ENCODE assay signal across 1 cellular context in the genomic region with DNA sequence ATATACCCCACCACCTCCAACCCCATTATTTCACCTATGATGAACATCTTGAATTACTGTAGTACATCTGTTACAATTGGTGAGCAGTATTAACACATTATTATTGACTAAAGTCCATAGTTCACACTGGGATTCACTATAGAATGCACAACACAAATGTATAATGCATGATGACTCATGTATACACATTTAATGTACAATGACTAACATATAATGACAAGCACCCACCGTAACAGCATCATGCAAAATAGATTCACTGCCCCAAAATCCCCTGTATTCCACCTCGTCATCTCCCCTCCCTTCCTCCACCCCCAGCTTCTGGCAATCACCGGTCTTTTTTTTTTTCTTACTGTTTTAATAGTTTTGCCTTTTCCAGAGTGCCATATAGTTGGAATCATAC.
TF ChIP-seq lines count a peak whose summit lies in the region.

No MANE protein-coding gene starts in this region.

TF ChIP-seq in GM12878, 131 proteins besides CTCF, POLR2A, EP300 and RAD21 (continued from another document and continues in another):
- TF ChIP-seq, protein P1, sequence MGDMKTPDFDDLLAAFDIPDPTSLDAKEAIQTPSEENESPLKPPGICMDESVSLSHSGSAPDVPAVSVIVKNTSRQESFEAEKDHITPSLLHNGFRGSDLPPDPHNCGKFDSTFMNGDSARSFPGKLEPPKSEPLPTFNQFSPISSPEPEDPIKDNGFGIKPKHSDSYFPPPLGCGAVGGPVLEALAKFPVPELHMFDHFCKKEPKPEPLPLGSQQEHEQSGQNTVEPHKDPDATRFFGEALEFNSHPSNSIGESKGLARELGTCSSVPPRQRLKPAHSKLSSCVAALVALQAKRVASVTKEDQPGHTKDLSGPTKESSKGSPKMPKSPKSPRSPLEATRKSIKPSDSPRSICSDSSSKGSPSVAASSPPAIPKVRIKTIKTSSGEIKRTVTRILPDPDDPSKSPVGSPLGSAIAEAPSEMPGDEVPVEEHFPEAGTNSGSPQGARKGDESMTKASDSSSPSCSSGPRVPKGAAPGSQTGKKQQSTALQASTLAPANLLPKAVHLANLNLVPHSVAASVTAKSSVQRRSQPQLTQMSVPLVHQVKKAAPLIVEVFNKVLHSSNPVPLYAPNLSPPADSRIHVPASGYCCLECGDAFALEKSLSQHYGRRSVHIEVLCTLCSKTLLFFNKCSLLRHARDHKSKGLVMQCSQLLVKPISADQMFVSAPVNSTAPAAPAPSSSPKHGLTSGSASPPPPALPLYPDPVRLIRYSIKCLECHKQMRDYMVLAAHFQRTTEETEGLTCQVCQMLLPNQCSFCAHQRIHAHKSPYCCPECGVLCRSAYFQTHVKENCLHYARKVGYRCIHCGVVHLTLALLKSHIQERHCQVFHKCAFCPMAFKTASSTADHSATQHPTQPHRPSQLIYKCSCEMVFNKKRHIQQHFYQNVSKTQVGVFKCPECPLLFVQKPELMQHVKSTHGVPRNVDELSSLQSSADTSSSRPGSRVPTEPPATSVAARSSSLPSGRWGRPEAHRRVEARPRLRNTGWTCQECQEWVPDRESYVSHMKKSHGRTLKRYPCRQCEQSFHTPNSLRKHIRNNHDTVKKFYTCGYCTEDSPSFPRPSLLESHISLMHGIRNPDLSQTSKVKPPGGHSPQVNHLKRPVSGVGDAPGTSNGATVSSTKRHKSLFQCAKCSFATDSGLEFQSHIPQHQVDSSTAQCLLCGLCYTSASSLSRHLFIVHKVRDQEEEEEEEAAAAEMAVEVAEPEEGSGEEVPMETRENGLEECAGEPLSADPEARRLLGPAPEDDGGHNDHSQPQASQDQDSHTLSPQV (IDR thresholded peaks at IDR 0.05), result no peak
- TF ChIP-seq, protein P2, sequence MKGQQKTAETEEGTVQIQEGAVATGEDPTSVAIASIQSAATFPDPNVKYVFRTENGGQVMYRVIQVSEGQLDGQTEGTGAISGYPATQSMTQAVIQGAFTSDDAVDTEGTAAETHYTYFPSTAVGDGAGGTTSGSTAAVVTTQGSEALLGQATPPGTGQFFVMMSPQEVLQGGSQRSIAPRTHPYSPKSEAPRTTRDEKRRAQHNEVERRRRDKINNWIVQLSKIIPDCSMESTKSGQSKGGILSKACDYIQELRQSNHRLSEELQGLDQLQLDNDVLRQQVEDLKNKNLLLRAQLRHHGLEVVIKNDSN (IDR thresholded peaks at IDR 0.05; ENCODE audit: borderline replicate concordance, extremely low read length, insufficient read depth, low read depth, low read length), result no peak
- TF ChIP-seq POLR2AphosphoS5 (IDR thresholded peaks at IDR 0.05; ENCODE audit: low read length) (no peak), RBBP5 (conservative IDR thresholded peaks at IDR 0.05) (no peak), BCL11A (IDR thresholded peaks at IDR 0.05; ENCODE audit: low read depth, low read length) (0 out of 2 replicates have a peak, but pooled peaks have one; percentile 33), ZNF274 (IDR thresholded peaks at IDR 0.05; ENCODE audit: insufficient read depth, insufficient read length) (no peak), SPI1 (IDR thresholded peaks at IDR 0.05; ENCODE audit: borderline replicate concordance, insufficient read depth, low read depth, low read length) (no peak), ETV6 (conservative IDR thresholded peaks at IDR 0.05 in 1 of 2, IDR thresholded peaks at IDR 0.05 in 1 of 2; ENCODE audit: borderline replicate concordance in 1 of 2, low read depth in 1 of 2) (no peak), SMC3 (IDR thresholded peaks at IDR 0.05; ENCODE audit: borderline replicate concordance, low read length) (no peak), RAD51 (IDR thresholded peaks at IDR 0.05) (no peak), RCOR1 (conservative IDR thresholded peaks at IDR 0.05; ENCODE audit: low read depth, low read length) (no peak), CBFB (IDR thresholded peaks at IDR 0.05; ENCODE audit: low read depth) (no peak), CHD1 (IDR thresholded peaks at IDR 0.05; ENCODE audit: low read depth, low read length) (no peak), STAT3 (IDR thresholded peaks at IDR 0.05; ENCODE audit: low read depth, low read length) (no peak), YY1 (IDR thresholded peaks at IDR 0.05; ENCODE audit: low read depth, low read length) (no peak), SP1 (IDR thresholded peaks at IDR 0.05; ENCODE audit: low read depth, low read length) (no peak), RUNX3 (IDR thresholded peaks at IDR 0.05; ENCODE audit: low read length) (no peak), SUPT20H (IDR thresholded peaks at IDR 0.05; ENCODE audit: borderline replicate concordance, control insufficient read depth, low read depth, low read length) (no peak), TCF12 (IDR thresholded peaks at IDR 0.05; ENCODE audit: low read depth, low read length) (no peak), IRF4 (IDR thresholded peaks at IDR 0.05; ENCODE audit: low read depth, low read length) (no peak), SREBF2 (IDR thresholded peaks at IDR 0.05; ENCODE audit: low read length) (no peak), JUNB (IDR thresholded peaks at IDR 0.05) (peak; percentile 65), YBX1 (IDR thresholded peaks at IDR 0.05) (no peak), POU2F2 (IDR thresholded peaks at IDR 0.05; ENCODE audit: borderline replicate concordance, low read depth, low read length) (peak; percentile 83; the same call in 2 of the 3 replicates), FOXM1 (IDR thresholded peaks at IDR 0.05; ENCODE audit: low read depth, low read length) (no peak), MXI1 (IDR thresholded peaks at IDR 0.05; ENCODE audit: low read depth, low read length) (no peak), ASH2L (IDR thresholded peaks at IDR 0.05; ENCODE audit: borderline replicate concordance, low read depth) (no peak), NR2C1 (IDR thresholded peaks at IDR 0.05) (no peak)
- TF ChIP-seq, protein P3, sequence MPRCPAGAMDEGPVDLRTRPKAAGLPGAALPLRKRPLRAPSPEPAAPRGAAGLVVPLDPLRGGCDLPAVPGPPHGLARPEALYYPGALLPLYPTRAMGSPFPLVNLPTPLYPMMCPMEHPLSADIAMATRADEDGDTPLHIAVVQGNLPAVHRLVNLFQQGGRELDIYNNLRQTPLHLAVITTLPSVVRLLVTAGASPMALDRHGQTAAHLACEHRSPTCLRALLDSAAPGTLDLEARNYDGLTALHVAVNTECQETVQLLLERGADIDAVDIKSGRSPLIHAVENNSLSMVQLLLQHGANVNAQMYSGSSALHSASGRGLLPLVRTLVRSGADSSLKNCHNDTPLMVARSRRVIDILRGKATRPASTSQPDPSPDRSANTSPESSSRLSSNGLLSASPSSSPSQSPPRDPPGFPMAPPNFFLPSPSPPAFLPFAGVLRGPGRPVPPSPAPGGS (IDR thresholded peaks at IDR 0.05; ENCODE audit: borderline replicate concordance, insufficient read depth, low read depth, low read length, poor library complexity, severe bottlenecking), result peak; percentile 94
- TF ChIP-seq, protein P4, sequence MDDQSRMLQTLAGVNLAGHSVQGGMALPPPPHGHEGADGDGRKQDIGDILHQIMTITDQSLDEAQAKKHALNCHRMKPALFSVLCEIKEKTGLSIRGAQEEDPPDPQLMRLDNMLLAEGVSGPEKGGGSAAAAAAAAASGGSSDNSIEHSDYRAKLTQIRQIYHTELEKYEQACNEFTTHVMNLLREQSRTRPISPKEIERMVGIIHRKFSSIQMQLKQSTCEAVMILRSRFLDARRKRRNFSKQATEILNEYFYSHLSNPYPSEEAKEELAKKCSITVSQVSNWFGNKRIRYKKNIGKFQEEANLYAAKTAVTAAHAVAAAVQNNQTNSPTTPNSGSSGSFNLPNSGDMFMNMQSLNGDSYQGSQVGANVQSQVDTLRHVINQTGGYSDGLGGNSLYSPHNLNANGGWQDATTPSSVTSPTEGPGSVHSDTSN (IDR thresholded peaks at IDR 0.05; ENCODE audit: insufficient replicate concordance, low read depth, low read length), result no peak
- TF ChIP-seq, protein P5, sequence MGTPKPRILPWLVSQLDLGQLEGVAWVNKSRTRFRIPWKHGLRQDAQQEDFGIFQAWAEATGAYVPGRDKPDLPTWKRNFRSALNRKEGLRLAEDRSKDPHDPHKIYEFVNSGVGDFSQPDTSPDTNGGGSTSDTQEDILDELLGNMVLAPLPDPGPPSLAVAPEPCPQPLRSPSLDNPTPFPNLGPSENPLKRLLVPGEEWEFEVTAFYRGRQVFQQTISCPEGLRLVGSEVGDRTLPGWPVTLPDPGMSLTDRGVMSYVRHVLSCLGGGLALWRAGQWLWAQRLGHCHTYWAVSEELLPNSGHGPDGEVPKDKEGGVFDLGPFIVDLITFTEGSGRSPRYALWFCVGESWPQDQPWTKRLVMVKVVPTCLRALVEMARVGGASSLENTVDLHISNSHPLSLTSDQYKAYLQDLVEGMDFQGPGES (IDR thresholded peaks at IDR 0.05), result no peak
- TF ChIP-seq, protein P6, sequence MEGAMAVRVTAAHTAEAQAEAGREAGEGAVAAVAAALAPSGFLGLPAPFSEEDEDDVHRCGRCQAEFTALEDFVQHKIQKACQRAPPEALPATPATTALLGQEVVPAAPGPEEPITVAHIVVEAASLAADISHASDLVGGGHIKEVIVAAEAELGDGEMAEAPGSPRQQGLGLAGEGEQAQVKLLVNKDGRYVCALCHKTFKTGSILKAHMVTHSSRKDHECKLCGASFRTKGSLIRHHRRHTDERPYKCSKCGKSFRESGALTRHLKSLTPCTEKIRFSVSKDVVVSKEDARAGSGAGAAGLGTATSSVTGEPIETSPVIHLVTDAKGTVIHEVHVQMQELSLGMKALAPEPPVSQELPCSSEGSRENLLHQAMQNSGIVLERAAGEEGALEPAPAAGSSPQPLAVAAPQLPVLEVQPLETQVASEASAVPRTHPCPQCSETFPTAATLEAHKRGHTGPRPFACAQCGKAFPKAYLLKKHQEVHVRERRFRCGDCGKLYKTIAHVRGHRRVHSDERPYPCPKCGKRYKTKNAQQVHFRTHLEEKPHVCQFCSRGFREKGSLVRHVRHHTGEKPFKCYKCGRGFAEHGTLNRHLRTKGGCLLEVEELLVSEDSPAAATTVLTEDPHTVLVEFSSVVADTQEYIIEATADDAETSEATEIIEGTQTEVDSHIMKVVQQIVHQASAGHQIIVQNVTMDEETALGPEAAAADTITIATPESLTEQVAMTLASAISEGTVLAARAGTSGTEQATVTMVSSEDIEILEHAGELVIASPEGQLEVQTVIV (IDR thresholded peaks at IDR 0.05; ENCODE audit: borderline replicate concordance, partially characterized antibody), result no peak
- TF ChIP-seq, protein P7, sequence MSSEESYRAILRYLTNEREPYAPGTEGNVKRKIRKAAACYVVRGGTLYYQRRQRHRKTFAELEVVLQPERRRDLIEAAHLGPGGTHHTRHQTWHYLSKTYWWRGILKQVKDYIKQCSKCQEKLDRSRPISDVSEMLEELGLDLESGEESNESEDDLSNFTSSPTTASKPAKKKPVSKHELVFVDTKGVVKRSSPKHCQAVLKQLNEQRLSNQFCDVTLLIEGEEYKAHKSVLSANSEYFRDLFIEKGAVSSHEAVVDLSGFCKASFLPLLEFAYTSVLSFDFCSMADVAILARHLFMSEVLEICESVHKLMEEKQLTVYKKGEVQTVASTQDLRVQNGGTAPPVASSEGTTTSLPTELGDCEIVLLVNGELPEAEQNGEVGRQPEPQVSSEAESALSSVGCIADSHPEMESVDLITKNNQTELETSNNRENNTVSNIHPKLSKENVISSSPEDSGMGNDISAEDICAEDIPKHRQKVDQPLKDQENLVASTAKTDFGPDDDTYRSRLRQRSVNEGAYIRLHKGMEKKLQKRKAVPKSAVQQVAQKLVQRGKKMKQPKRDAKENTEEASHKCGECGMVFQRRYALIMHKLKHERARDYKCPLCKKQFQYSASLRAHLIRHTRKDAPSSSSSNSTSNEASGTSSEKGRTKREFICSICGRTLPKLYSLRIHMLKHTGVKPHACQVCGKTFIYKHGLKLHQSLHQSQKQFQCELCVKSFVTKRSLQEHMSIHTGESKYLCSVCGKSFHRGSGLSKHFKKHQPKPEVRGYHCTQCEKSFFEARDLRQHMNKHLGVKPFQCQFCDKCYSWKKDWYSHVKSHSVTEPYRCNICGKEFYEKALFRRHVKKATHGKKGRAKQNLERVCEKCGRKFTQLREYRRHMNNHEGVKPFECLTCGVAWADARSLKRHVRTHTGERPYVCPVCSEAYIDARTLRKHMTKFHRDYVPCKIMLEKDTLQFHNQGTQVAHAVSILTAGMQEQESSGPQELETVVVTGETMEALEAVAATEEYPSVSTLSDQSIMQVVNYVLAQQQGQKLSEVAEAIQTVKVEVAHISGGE (CRISPR knock-in tag; IDR thresholded peaks at IDR 0.05), result no peak
- TF ChIP-seq, protein P8, sequence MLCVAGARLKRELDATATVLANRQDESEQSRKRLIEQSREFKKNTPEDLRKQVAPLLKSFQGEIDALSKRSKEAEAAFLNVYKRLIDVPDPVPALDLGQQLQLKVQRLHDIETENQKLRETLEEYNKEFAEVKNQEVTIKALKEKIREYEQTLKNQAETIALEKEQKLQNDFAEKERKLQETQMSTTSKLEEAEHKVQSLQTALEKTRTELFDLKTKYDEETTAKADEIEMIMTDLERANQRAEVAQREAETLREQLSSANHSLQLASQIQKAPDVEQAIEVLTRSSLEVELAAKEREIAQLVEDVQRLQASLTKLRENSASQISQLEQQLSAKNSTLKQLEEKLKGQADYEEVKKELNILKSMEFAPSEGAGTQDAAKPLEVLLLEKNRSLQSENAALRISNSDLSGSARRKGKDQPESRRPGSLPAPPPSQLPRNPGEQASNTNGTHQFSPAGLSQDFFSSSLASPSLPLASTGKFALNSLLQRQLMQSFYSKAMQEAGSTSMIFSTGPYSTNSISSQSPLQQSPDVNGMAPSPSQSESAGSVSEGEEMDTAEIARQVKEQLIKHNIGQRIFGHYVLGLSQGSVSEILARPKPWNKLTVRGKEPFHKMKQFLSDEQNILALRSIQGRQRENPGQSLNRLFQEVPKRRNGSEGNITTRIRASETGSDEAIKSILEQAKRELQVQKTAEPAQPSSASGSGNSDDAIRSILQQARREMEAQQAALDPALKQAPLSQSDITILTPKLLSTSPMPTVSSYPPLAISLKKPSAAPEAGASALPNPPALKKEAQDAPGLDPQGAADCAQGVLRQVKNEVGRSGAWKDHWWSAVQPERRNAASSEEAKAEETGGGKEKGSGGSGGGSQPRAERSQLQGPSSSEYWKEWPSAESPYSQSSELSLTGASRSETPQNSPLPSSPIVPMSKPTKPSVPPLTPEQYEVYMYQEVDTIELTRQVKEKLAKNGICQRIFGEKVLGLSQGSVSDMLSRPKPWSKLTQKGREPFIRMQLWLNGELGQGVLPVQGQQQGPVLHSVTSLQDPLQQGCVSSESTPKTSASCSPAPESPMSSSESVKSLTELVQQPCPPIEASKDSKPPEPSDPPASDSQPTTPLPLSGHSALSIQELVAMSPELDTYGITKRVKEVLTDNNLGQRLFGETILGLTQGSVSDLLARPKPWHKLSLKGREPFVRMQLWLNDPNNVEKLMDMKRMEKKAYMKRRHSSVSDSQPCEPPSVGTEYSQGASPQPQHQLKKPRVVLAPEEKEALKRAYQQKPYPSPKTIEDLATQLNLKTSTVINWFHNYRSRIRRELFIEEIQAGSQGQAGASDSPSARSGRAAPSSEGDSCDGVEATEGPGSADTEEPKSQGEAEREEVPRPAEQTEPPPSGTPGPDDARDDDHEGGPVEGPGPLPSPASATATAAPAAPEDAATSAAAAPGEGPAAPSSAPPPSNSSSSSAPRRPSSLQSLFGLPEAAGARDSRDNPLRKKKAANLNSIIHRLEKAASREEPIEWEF (IDR thresholded peaks at IDR 0.05; ENCODE audit: insufficient replicate concordance, low read depth, low read length), result no peak
- TF ChIP-seq, protein P9, sequence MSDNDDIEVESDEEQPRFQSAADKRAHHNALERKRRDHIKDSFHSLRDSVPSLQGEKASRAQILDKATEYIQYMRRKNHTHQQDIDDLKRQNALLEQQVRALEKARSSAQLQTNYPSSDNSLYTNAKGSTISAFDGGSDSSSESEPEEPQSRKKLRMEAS (IDR thresholded peaks at IDR 0.05; ENCODE audit: low read depth, low read length), result no peak
